9 cellular contexts compared by ENCODE assay signal in genomic region chr19:18385675-18386542, GRCh38. TPM values are rescaled to one million over a fixed set of nuclear protein-coding genes. Genes with fewer than 3 reads are reported as not detected.
A peak's percentile ranks its signal among the peaks of the same experiment; 100 is the strongest.
DNase-seq lines count a peak whose midpoint lies in the region; ATAC-seq, FAIRE-seq and TF ChIP-seq lines count a peak whose summit lies in the region.
"Had no signal": no experiment of that assay in that cellular context is flagged by ENCODE, and none has a peak within 500 bp of the region (broad histone marks: within the 10 kb centered on the region; RNA-seq: fewer than 3 reads in every experiment).

Gene GDF15 (plus strand): TSS chr19:18386158. CDS start chr19:18386190, 32 bp downstream.

- BruUV-seq in OCI-LY7 (replicated peaks; lab: Mats Ljungman, UMichigan), result no TSS peak

- in situ Hi-C loops in KBM-7 (cut with MboI; ENCODE audit: low pct_unique_long_range_greater_than_20kb, low sequenced_read_pairs), result no loop called here

- peaks cover 87% of the 10 kb centered on the region for H3K27me3 Mint-ChIP-seq in stimulated activated naive CD8-positive, alpha-beta T cell treated with anti-CD3 and anti-CD28 coated beads, Interleukin-15, amount 100 ng/mL, for 72 hours

- peaks cover 9% of the 10 kb centered on the region for H3K4me1 ChIP-seq in OCI-LY7 (ENCODE audit: insufficient read depth, low read length, poor library complexity, severe bottlenecking)

- no peak within 1 kb of the TSS for H3K27ac ChIP-seq in OCI-LY7 (ENCODE audit: low read depth, low read length, poor library complexity, severe bottlenecking)

- no peaks in the 10 kb centered on the region for H3K9me3 ChIP-seq in OCI-LY7 (ENCODE audit: low read length)

- H3K9me2 ChIP-seq in OCI-LY7 (ENCODE audit: insufficient read depth, low read length), result no peaks in the 10 kb centered on the region

- H2AFZ ChIP-seq in OCI-LY7 (ENCODE audit: low read length), result no peak within 1 kb of the TSS

- no peak within 1 kb of the TSS for H3K4me3 Mint-ChIP-seq in stimulated activated naive CD8-positive, alpha-beta T cell treated with anti-CD3 and anti-CD28 coated beads, Interleukin-15, amount 100 ng/mL, for 72 hours

- H3K27ac Mint-ChIP-seq in stimulated activated naive CD8-positive, alpha-beta T cell treated with anti-CD3 and anti-CD28 coated beads, Interleukin-15, amount 100 ng/mL, for 72 hours, result no peak within 1 kb of the TSS

- intact Hi-C loops in OCI-LY7 (cut with micrococcal nuclease; ENCODE audit: unreplicated experiment), result no loop called here

- no peaks in the 10 kb centered on the region for H3K9me3 Mint-ChIP-seq in stimulated activated naive CD8-positive, alpha-beta T cell treated with anti-CD3 and anti-CD28 coated beads, Interleukin-15, amount 100 ng/mL, for 72 hours

- TF ChIP-seq CTCF in OCI-LY7 (conservative IDR thresholded peaks at IDR 0.05; ENCODE audit: low read length) (peak; percentile 79), bronchial epithelial cell (IDR thresholded peaks at IDR 0.05; ENCODE audit: insufficient read depth, low read length, severe bottlenecking) (peak; percentile 90)

- no peak within 1 kb of the TSS for H3K4me2 ChIP-seq in OCI-LY7 (ENCODE audit: low read length)

- no peaks in the 10 kb centered on the region for H4K20me1 ChIP-seq in OCI-LY7 (ENCODE audit: insufficient read depth, low read length)

- peaks cover 23% of the 10 kb centered on the region for H3K4me1 Mint-ChIP-seq in stimulated activated naive CD8-positive, alpha-beta T cell treated with anti-CD3 and anti-CD28 coated beads, Interleukin-15, amount 100 ng/mL, for 72 hours

- CTCF ChIA-PET in OCI-LY7 (lab: Charles Lee; ENCODE audit: unreplicated experiment), result no interaction called here

- ATAC-seq in left lobe of liver (peak; percentile 84), GM18909 (IDR thresholded peaks at IDR 0.05; ENCODE audit: poor library complexity, unreplicated experiment) (no peak)
- ATAC-seq in stimulated activated naive CD8-positive, alpha-beta T cell treated with anti-CD3 and anti-CD28 coated beads, Interleukin-15, amount 100 ng/mL, for 72 hours, result peak; percentile 41

- POLR2A ChIA-PET in OCI-LY7 (lab: Charles Lee), result no interaction called here

- FAIRE-seq in bronchial epithelial cell (lab: Jason Lieb, UNC), result no peak

- no peaks in the 10 kb centered on the region for H3K36me3 ChIP-seq in OCI-LY7 (ENCODE audit: insufficient read depth, low read length)
- peaks cover 14% of the 10 kb centered on the region for H3K36me3 ChIP-seq in bronchial epithelial cell (ENCODE audit: control insufficient read depth, insufficient read depth, low read length)

- no peaks in the 10 kb centered on the region for H3K27me3 ChIP-seq in bronchial epithelial cell (ENCODE audit: control insufficient read depth, insufficient read depth, low read length)

- H3K4me3 ChIP-seq in OCI-LY7 (ENCODE audit: low read depth, low read length, poor library complexity, severe bottlenecking), result no peak within 1 kb of the TSS
- H3K4me3 ChIP-seq in bronchial epithelial cell (ENCODE audit: low read depth, low read length), result peak within 1 kb of the TSS; percentile 55

- DNase-seq in activated gamma-delta T cell treated with Interleukin-2 at 50 U/mL for 16 hours (peak; percentile 15), activated gamma-delta T cell (lab: John Stamatoyannopoulos, UW) (no peak), OCI-LY7 (ENCODE audit: low spot score) (peak; percentile 42), bronchial epithelial cell (ENCODE audit: low read depth) (peak; percentile 41), left lobe of liver (ENCODE audit: low spot score) (peak; percentile 97), KBM-7 (no peak)
- peak; percentile 42 to 48 for DNase-seq in stimulated activated naive CD8-positive, alpha-beta T cell treated with anti-CD3 and anti-CD28 coated beads, Interleukin-15, amount 100 ng/mL, for 72 hours
- DNase-seq: naive B cell had no signal

- no peaks in the 10 kb centered on the region for H3K79me2 ChIP-seq in OCI-LY7 (ENCODE audit: insufficient read depth, low read depth, low read length)

RNA-seq across cellular contexts. Expression of gene GDF15, which starts in this region (rescaled TPM):
- 0.80 TPM in 1 of 2 replicates, not detected in the other for total RNA-seq in OCI-LY7 (2014; rRNA removed; shearing (Covaris generic))
- total RNA-seq in OCI-LY7 (2022), result not detected in 2 replicates
- 123 and 166 TPM in 2 replicates for total RNA-seq in bronchial epithelial cell
- 3.2 TPM for total RNA-seq in left lobe of liver

Comparison
In these comparisons a context has a peak if more than half of its experiments do, and no peak if none do; other contexts are left out.
1. RNA of gene GDF15 (total RNA-seq): 123 to 166 TPM in bronchial epithelial cell; 3.2 TPM in left lobe of liver (single experiment) and 0.80 TPM in OCI-LY7; every median in the first group is over 10 times any median in the second.
2. DNase-seq: peak in activated gamma-delta T cell treated with Interleukin-2 at 50 U/mL for 16 hours (single experiment), bronchial epithelial cell (single experiment), left lobe of liver (single experiment) and stimulated activated naive CD8-positive, alpha-beta T cell treated with anti-CD3 and anti-CD28 coated beads, Interleukin-15, amount 100 ng/mL, for 72 hours (2 of 2); none in activated gamma-delta T cell (single experiment) and KBM-7 (single experiment).
3. Peak in DNase-seq in OCI-LY7; RNA of the gene not detected or under 1 TPM.